Comparison of ENCODE assay signal across 17 cellular contexts in the genomic region with DNA sequence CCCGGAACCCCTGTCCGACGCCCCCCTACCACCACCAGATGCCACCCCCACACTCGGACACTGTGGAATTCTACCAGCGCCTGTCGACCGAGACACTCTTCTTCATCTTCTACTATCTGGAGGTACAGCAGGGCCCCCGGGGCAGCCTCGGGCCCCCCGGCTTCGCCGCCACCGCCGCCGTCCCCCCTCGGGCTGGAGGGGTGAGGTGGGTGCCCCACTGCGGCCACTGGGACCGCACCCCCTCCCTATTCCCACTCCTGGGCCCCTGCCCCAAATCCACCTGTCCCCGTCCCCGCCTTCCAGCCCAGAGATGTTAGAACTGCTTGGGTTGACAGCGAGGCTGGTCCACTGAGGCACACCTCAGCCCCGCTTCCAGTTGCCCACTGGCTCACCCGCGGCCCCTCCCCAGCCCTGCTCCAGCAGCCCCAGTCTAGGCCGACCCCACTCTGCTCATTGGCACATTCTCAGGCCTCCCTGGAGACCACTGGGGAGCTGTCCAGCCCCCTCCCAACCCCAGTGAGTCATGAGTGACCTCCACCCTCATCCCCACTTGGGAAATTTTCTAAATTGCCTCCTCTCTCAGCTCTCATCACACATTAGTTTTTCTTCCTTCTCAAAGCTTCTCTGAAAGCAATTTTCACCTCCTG. TPM values are rescaled to one million over a fixed set of nuclear protein-coding genes. Genes with fewer than 3 reads are reported as not detected.
DNase-seq lines count a peak whose midpoint lies in the region; ATAC-seq, FAIRE-seq and TF ChIP-seq lines count a peak whose summit lies in the region.
"Had no signal": no experiment of that assay in that cellular context is flagged by ENCODE, and none has a peak within 500 bp of the region (broad histone marks: within the 10 kb centered on the region; RNA-seq: fewer than 3 reads in every experiment).

No MANE protein-coding gene starts in this region.

- BruUV-seq in endothelial cell of umbilical vein (replicated peaks; lab: Mats Ljungman, UMichigan): no TSS peak

- H3K4me3 Mint-ChIP-seq in activated naive CD4-positive, alpha-beta T cell treated with anti-CD3 and anti-CD28 coated beads, Interleukin-2, amount 50 U/mL, for 24 hours: no peak overlapping the region
- H3K4me3 Mint-ChIP-seq: activated CD4-positive, alpha-beta memory T cell treated with anti-CD3 and anti-CD28 coated beads, Interleukin-2, amount 10 ng/mL, durations not matched to agents 7 days and 5 days; central memory CD8-positive, alpha-beta T cell had no signal

- no peak for TF ChIP-seq CTCF in endothelial cell of umbilical vein (IDR thresholded peaks at IDR 0.05; ENCODE audit: extremely low read depth in 1 of 2, insufficient read depth in 1 of 2, low read depth in 1 of 2, low read length in 2 of 2)
- TF ChIP-seq CTCF in psoas muscle (IDR thresholded peaks at IDR 0.05): no peak

- H3K9me3 ChIP-seq in endothelial cell of umbilical vein (replicated peaks; ENCODE audit: control insufficient read depth, insufficient read depth, low read length): no peaks in the 10 kb centered on the region
- no peaks in the 10 kb centered on the region for H3K9me3 ChIP-seq in psoas muscle

- no peak for DNase-seq in activated naive CD4-positive, alpha-beta T cell treated with anti-CD3 and anti-CD28 coated beads, Interleukin-2, amount 50 U/mL, for 72 hours (ENCODE audit: low spot score in 2 of 2)
- DNase-seq in endothelial cell of umbilical vein (ENCODE audit: low read depth, low spot score) (no peak), psoas muscle (no peak), NCI-H1694 treated with DMSO at 0.1 percent for 48 hours (lab: John Stamatoyannopoulos, UW) (no peak)
- DNase-seq: activated CD4-positive, alpha-beta memory T cell treated with anti-CD3 and anti-CD28 coated beads, Interleukin-2, amount 10 ng/mL, durations not matched to agents 7 days and 5 days; activated naive CD4-positive, alpha-beta T cell treated with Interleukin-2 at 50 U/mL for 16 hours; NCI-H1417 treated with DMSO at 0.1 percent for 48 hours; NCI-H510A treated with DMSO at 0.1 percent for 48 hours; posterior cingulate gyrus; stimulated activated CD4-positive, alpha-beta T cell treated with anti-CD3 and anti-CD28 coated beads, Interleukin-1b, Interleukin-23, amount 100 ng/mL, for 48 hours; T1000 had no signal

- H3K4me1 ChIP-seq in endothelial cell of umbilical vein (ENCODE audit: control insufficient read depth, extremely low read depth, insufficient read depth, low read length) (no peaks in the 10 kb centered on the region), psoas muscle (no peaks in the 10 kb centered on the region)

- ATAC-seq in activated naive CD4-positive, alpha-beta T cell treated with anti-CD3 and anti-CD28 coated beads, Interleukin-2, amount 50 U/mL, for 72 hours: no peak
- ATAC-seq in psoas muscle (peak in 3 of 4 donors; percentile 7 to 17 (median 10)), GM18868 (IDR thresholded peaks at IDR 0.05; ENCODE audit: unreplicated experiment) (no peak)

- no peaks in the 10 kb centered on the region for H3K9me1 ChIP-seq in endothelial cell of umbilical vein (replicated peaks; ENCODE audit: control insufficient read depth, extremely low read depth, insufficient read depth, low read length)

- no peak overlapping the region for H3K4me2 ChIP-seq in endothelial cell of umbilical vein (ENCODE audit: insufficient read depth, low read length)

- WGBS in psoas muscle, 3 donors: 84 to 89% (median 87%) methylated on average over 22 to 25 of the region's 25 CpGs

- H3K27me3 Mint-ChIP-seq in activated naive CD4-positive, alpha-beta T cell treated with anti-CD3 and anti-CD28 coated beads, Interleukin-2, amount 50 U/mL, for 24 hours: no peaks in the 10 kb centered on the region
- H3K27me3 Mint-ChIP-seq: activated CD4-positive, alpha-beta memory T cell treated with anti-CD3 and anti-CD28 coated beads, Interleukin-2, amount 10 ng/mL, durations not matched to agents 7 days and 5 days; central memory CD8-positive, alpha-beta T cell; IgD-negative memory B cell had no signal

- H3K4me3 ChIP-seq in endothelial cell of umbilical vein (replicated peaks in 1 of 3; ENCODE audit: insufficient read depth in 1 of 3, low read depth in 1 of 3, low read length in 3 of 3) (no peak overlapping the region), psoas muscle (no peak overlapping the region)

- no peak overlapping the region for H3K27ac ChIP-seq in endothelial cell of umbilical vein (ENCODE audit: insufficient read depth, low read depth, low read length)
- H3K27ac ChIP-seq in psoas muscle: no peak overlapping the region

- POLR2A ChIA-PET in endothelial cell of umbilical vein (lab: Charles Lee): no interaction called here

- H3K36me3 Mint-ChIP-seq in activated naive CD4-positive, alpha-beta T cell treated with anti-CD3 and anti-CD28 coated beads, Interleukin-2, amount 50 U/mL, for 24 hours: peaks cover 11% of the 10 kb centered on the region
- peaks cover 12 to 24% of the 10 kb centered on the region in 2 donors for H3K36me3 Mint-ChIP-seq in activated naive CD4-positive, alpha-beta T cell treated with anti-CD3 and anti-CD28 coated beads, Interleukin-2, amount 50 U/mL, for 72 hours

- TF ChIP-seq POLR2A in endothelial cell of umbilical vein (IDR thresholded peaks at IDR 0.05; ENCODE audit: low read depth, low read length): no peak

- H4K20me1 ChIP-seq in endothelial cell of umbilical vein (replicated peaks; ENCODE audit: control insufficient read depth, extremely low read depth, insufficient read depth, low read length): no peaks in the 10 kb centered on the region

- no peak for FAIRE-seq in endothelial cell of umbilical vein (lab: Jason Lieb, UNC)
- FAIRE-seq: RCC 7860 had no signal

- no peak overlapping the region for H3K9ac ChIP-seq in endothelial cell of umbilical vein (replicated peaks; ENCODE audit: extremely low read depth, insufficient read depth, low read length)

- H3K27me3 ChIP-seq in endothelial cell of umbilical vein (ENCODE audit: control insufficient read depth in 2 of 2, insufficient read depth in 2 of 2, low read length in 2 of 2) (no peaks in the 10 kb centered on the region), psoas muscle (ENCODE audit: insufficient read depth in 3 of 3, low read length in 2 of 3) (no peaks in the 10 kb centered on the region)

- H3K9me3 Mint-ChIP-seq in activated naive CD4-positive, alpha-beta T cell treated with anti-CD3 and anti-CD28 coated beads, Interleukin-2, amount 50 U/mL, for 24 hours: no peaks in the 10 kb centered on the region
- H3K9me3 Mint-ChIP-seq in activated naive CD4-positive, alpha-beta T cell treated with anti-CD3 and anti-CD28 coated beads, Interleukin-2, amount 50 U/mL, for 72 hours: no peaks in the 10 kb centered on the region
- H3K9me3 Mint-ChIP-seq: activated CD4-positive, alpha-beta memory T cell treated with anti-CD3 and anti-CD28 coated beads, Interleukin-2, amount 10 ng/mL, durations not matched to agents 7 days and 5 days; central memory CD8-positive, alpha-beta T cell; IgD-negative memory B cell had no signal

- peaks cover 37% of the 10 kb centered on the region for H3K4me1 Mint-ChIP-seq in activated naive CD4-positive, alpha-beta T cell treated with anti-CD3 and anti-CD28 coated beads, Interleukin-2, amount 50 U/mL, for 24 hours

- H2AFZ ChIP-seq in endothelial cell of umbilical vein (ENCODE audit: low read depth, low read length): no peak overlapping the region

- H3K36me3 ChIP-seq in endothelial cell of umbilical vein (ENCODE audit: control insufficient read depth in 2 of 2, extremely low read depth in 1 of 2, insufficient read depth in 2 of 2, low read length in 2 of 2) (peaks cover 15 to 66% of the 10 kb centered on the region in 2 experiments), psoas muscle (ENCODE audit: insufficient read depth in 1 of 2, low read depth in 1 of 2) (peaks cover 10 to 99% of the 10 kb centered on the region in 2 donors)

- dilution Hi-C loops in endothelial cell of umbilical vein (cut with MboI; ENCODE audit: extremely low pct_ligation_motif_present, low sequenced_read_pairs): no loop called here

- H3K27ac Mint-ChIP-seq in activated naive CD4-positive, alpha-beta T cell treated with anti-CD3 and anti-CD28 coated beads, Interleukin-2, amount 50 U/mL, for 24 hours: peak overlapping the region; percentile 82
- H3K27ac Mint-ChIP-seq in activated naive CD4-positive, alpha-beta T cell treated with anti-CD3 and anti-CD28 coated beads, Interleukin-2, amount 50 U/mL, for 72 hours: peak overlapping the region in 1 of 2 donors; percentile 38
- H3K27ac Mint-ChIP-seq: activated CD4-positive, alpha-beta memory T cell treated with anti-CD3 and anti-CD28 coated beads, Interleukin-2, amount 10 ng/mL, durations not matched to agents 7 days and 5 days had no signal

- intact Hi-C loops in endothelial cell of umbilical vein (cut with micrococcal nuclease) (no loop called here), psoas muscle (cut with DNase I) (no loop called here)

- H3K79me2 ChIP-seq in endothelial cell of umbilical vein (ENCODE audit: control insufficient read depth, insufficient read depth, low read length): no peaks in the 10 kb centered on the region

- CTCF ChIA-PET in endothelial cell of umbilical vein (lab: Charles Lee): no interaction called here

RNA-seq across cellular contexts. Expression of gene LENG1, which starts 6.5 kb away (rescaled TPM):
- 1 to 10 TPM; 3.5 to 6.1 TPM for total RNA-seq in activated naive CD4-positive, alpha-beta T cell treated with anti-CD3 and anti-CD28 coated beads, Interleukin-2, amount 50 U/mL, for 72 hours
- total RNA-seq in endothelial cell of umbilical vein: 5.0 and 6.9 TPM in 2 replicates
- polyA plus RNA-seq in endothelial cell of umbilical vein: 2.1 and 3.0 TPM in 2 replicates
- polyA plus RNA-seq in endothelial cell of umbilical vein (2011; cell fraction: cytosol; rRNA removed): 4.1 and 5.2 TPM in 2 replicates
- polyA plus RNA-seq in endothelial cell of umbilical vein (2011; cell fraction: nucleus; rRNA removed): 2.3 and 3.6 TPM in 2 replicates
- 4.3 and 6.3 TPM in 2 replicates for polyA plus RNA-seq in endothelial cell of umbilical vein (2012)
- polyA minus RNA-seq in endothelial cell of umbilical vein: 0.51 and 1.5 TPM in 2 replicates
- 1.4 TPM for polyA minus RNA-seq in endothelial cell of umbilical vein (2011; cell fraction: cytosol; rRNA and poly(A)+ RNA removed)
- 0.38 and 2.5 TPM in 2 replicates for polyA minus RNA-seq in endothelial cell of umbilical vein (2011; cell fraction: nucleus; rRNA and poly(A)+ RNA removed)
- 10 to 100 TPM in 1 of 4 donors, 1 to 10 TPM in 3; 5.8 to 10.2 (median 7.0) TPM for total RNA-seq in psoas muscle
- polyA plus RNA-seq in psoas muscle: 10 to 100 TPM; 11.4 to 19.6 (median 12.1) TPM

RNA-seq across cellular contexts. Expression of gene CNOT3, which starts 15.4 kb away (rescaled TPM):
- total RNA-seq in activated naive CD4-positive, alpha-beta T cell treated with anti-CD3 and anti-CD28 coated beads, Interleukin-2, amount 50 U/mL, for 72 hours: 10 to 100 TPM; 57.3 to 59.9 TPM
- total RNA-seq in endothelial cell of umbilical vein (62.4 and 74.7 TPM in 2 replicates), psoas muscle (10 to 100 TPM; 19.4 to 28.4 (median 20.4) TPM)
- polyA plus RNA-seq in endothelial cell of umbilical vein (16.4 and 20.4 TPM in 2 replicates), psoas muscle (10 to 100 TPM; 14.1 to 16.1 (median 16.1) TPM)
- polyA plus RNA-seq in endothelial cell of umbilical vein (2011; cell fraction: cytosol; rRNA removed): 17.2 and 17.4 TPM in 2 replicates
- 30.2 and 31.2 TPM in 2 replicates for polyA plus RNA-seq in endothelial cell of umbilical vein (2011; cell fraction: nucleus; rRNA removed)
- polyA plus RNA-seq in endothelial cell of umbilical vein (2012): 38.1 and 41.4 TPM in 2 replicates
- 15.6 and 20.8 TPM in 2 replicates for polyA minus RNA-seq in endothelial cell of umbilical vein
- 20.5 TPM for polyA minus RNA-seq in endothelial cell of umbilical vein (2011; cell fraction: cytosol; rRNA and poly(A)+ RNA removed)
- 12.8 and 14.8 TPM in 2 replicates for polyA minus RNA-seq in endothelial cell of umbilical vein (2011; cell fraction: nucleus; rRNA and poly(A)+ RNA removed)

RNA-seq across cellular contexts. Expression of gene TMC4, which starts 20.0 kb away (rescaled TPM):
- total RNA-seq in activated naive CD4-positive, alpha-beta T cell treated with anti-CD3 and anti-CD28 coated beads, Interleukin-2, amount 50 U/mL, for 72 hours: not detected
- 0.71 and 0.74 TPM in 2 replicates for total RNA-seq in endothelial cell of umbilical vein
- 1.7 and 2.4 TPM in 2 replicates for polyA plus RNA-seq in endothelial cell of umbilical vein
- 1.0 and 1.1 TPM in 2 replicates for polyA plus RNA-seq in endothelial cell of umbilical vein (2011; cell fraction: cytosol; rRNA removed)
- 2.9 and 3.9 TPM in 2 replicates for polyA plus RNA-seq in endothelial cell of umbilical vein (2011; cell fraction: nucleus; rRNA removed)
- 1.5 and 1.6 TPM in 2 replicates for polyA plus RNA-seq in endothelial cell of umbilical vein (2012)
- polyA minus RNA-seq in endothelial cell of umbilical vein: 0.29 and 0.76 TPM in 2 replicates
- polyA minus RNA-seq in endothelial cell of umbilical vein (2011; cell fraction: cytosol; rRNA and poly(A)+ RNA removed): not detected
- polyA minus RNA-seq in endothelial cell of umbilical vein (2011; cell fraction: nucleus; rRNA and poly(A)+ RNA removed): 0.19 TPM in 1 of 2 replicates, not detected in the other
- 1 to 10 TPM in 1 of 4 donors, under 1 TPM in 2, not detected in 1; 0.55 to 2.5 (median 0.74) TPM for total RNA-seq in psoas muscle
- under 1 TPM; 0.64 to 0.70 (median 0.70) TPM for polyA plus RNA-seq in psoas muscle
- total RNA-seq: lung microvascular endothelial cell had no signal
- polyA plus RNA-seq: IgD-negative memory B cell had no signal

RNA-seq across cellular contexts. Expression of gene MBOAT7, which starts 36.4 kb away (rescaled TPM):
- total RNA-seq in activated naive CD4-positive, alpha-beta T cell treated with anti-CD3 and anti-CD28 coated beads, Interleukin-2, amount 50 U/mL, for 72 hours: 10 to 100 TPM; 56.8 to 97.2 TPM
- total RNA-seq in endothelial cell of umbilical vein: 175 and 218 TPM in 2 replicates
- polyA plus RNA-seq in endothelial cell of umbilical vein: 204 and 256 TPM in 2 replicates
- 117 and 136 TPM in 2 replicates for polyA plus RNA-seq in endothelial cell of umbilical vein (2011; cell fraction: cytosol; rRNA removed)
- polyA plus RNA-seq in endothelial cell of umbilical vein (2011; cell fraction: nucleus; rRNA removed): 153 and 177 TPM in 2 replicates
- polyA plus RNA-seq in endothelial cell of umbilical vein (2012): 159 and 188 TPM in 2 replicates
- polyA minus RNA-seq in endothelial cell of umbilical vein: 80.3 and 88.3 TPM in 2 replicates
- polyA minus RNA-seq in endothelial cell of umbilical vein (2011; cell fraction: cytosol; rRNA and poly(A)+ RNA removed): 80.3 TPM
- 58.8 and 67.3 TPM in 2 replicates for polyA minus RNA-seq in endothelial cell of umbilical vein (2011; cell fraction: nucleus; rRNA and poly(A)+ RNA removed)
- 10 to 100 TPM in 3 of 4 donors, 1 to 10 TPM in 1; 6.2 to 17.8 (median 11.4) TPM for total RNA-seq in psoas muscle
- 10 to 100 TPM in 1 of 3 donors, 1 to 10 TPM in 2; 6.3 to 11.4 (median 8.4) TPM for polyA plus RNA-seq in psoas muscle

RNA-seq across cellular contexts. Expression of gene PRPF31, which starts 37.4 kb away (rescaled TPM):
- total RNA-seq in activated naive CD4-positive, alpha-beta T cell treated with anti-CD3 and anti-CD28 coated beads, Interleukin-2, amount 50 U/mL, for 72 hours: 10 to 100 TPM; 47.9 to 92.9 TPM
- 99.1 and 101 TPM in 2 replicates for total RNA-seq in endothelial cell of umbilical vein
- 70.8 and 76.2 TPM in 2 replicates for polyA plus RNA-seq in endothelial cell of umbilical vein
- polyA plus RNA-seq in endothelial cell of umbilical vein (2011; cell fraction: cytosol; rRNA removed): 73.3 and 76.7 TPM in 2 replicates
- 101 and 118 TPM in 2 replicates for polyA plus RNA-seq in endothelial cell of umbilical vein (2011; cell fraction: nucleus; rRNA removed)
- polyA plus RNA-seq in endothelial cell of umbilical vein (2012): 101 and 126 TPM in 2 replicates
- 45.0 and 45.8 TPM in 2 replicates for polyA minus RNA-seq in endothelial cell of umbilical vein
- polyA minus RNA-seq in endothelial cell of umbilical vein (2011; cell fraction: cytosol; rRNA and poly(A)+ RNA removed): 20.9 TPM
- 23.8 and 24.5 TPM in 2 replicates for polyA minus RNA-seq in endothelial cell of umbilical vein (2011; cell fraction: nucleus; rRNA and poly(A)+ RNA removed)
- 10 to 100 TPM; 32.3 to 41.6 (median 36.4) TPM for total RNA-seq in psoas muscle
- polyA plus RNA-seq in psoas muscle: 10 to 100 TPM; 32.5 to 54.3 (median 52.9) TPM

Comparison
In these comparisons a context has a peak if more than half of its experiments do, and no peak if none do; other contexts are left out.
1. ATAC-seq: peak in psoas muscle (3 of 4); none in activated naive CD4-positive, alpha-beta T cell treated with anti-CD3 and anti-CD28 coated beads, Interleukin-2, amount 50 U/mL, for 72 hours (0 of 2) and GM18868 (single experiment).